13 cellular contexts compared by ENCODE assay signal in genomic region chr2:189582140-189582825, GRCh38. TPM values are rescaled to one million over a fixed set of nuclear protein-coding genes. Genes with fewer than 3 reads are reported as not detected.
DNase-seq lines count a peak whose midpoint lies in the region; ATAC-seq and TF ChIP-seq lines count a peak whose summit lies in the region.
"Had no signal": no experiment of that assay in that cellular context is flagged by ENCODE, and none has a peak within 500 bp of the region (broad histone marks: within the 10 kb centered on the region; RNA-seq: fewer than 3 reads in every experiment).

No MANE protein-coding gene starts in this region.

- H3K79me2 ChIP-seq in Loucy (ENCODE audit: insufficient read depth, low read length): peaks cover 32% of the 10 kb centered on the region

- no peak for ATAC-seq in GM18868 (IDR thresholded peaks at IDR 0.05; ENCODE audit: unreplicated experiment)

- no peaks in the 10 kb centered on the region for H3K9me3 Mint-ChIP-seq in activated CD4-positive, alpha-beta T cell treated with anti-CD3 and anti-CD28 coated beads, Interleukin-2, amount 10 ng/mL, durations not matched to agents 7 days and 5 days

- H3K27me3 Mint-ChIP-seq in activated CD4-positive, alpha-beta T cell treated with anti-CD3 and anti-CD28 coated beads, Interleukin-2, amount 10 ng/mL, durations not matched to agents 7 days and 5 days: peaks cover 31% of the 10 kb centered on the region

- TF ChIP-seq CTCF in Loucy (conservative IDR thresholded peaks at IDR 0.05; ENCODE audit: low read length) (no peak), spleen (IDR thresholded peaks at IDR 0.05 in 8 of 11, conservative IDR thresholded peaks at IDR 0.05 in 3 of 11) (no peak)

- H4K20me1 ChIP-seq in Loucy (ENCODE audit: insufficient read depth, low read length, poor library complexity, severe bottlenecking): peaks cover 28% of the 10 kb centered on the region

- no peak overlapping the region for H2AFZ ChIP-seq in Loucy (ENCODE audit: low read length)

- H3K36me3 Mint-ChIP-seq in activated CD4-positive, alpha-beta T cell treated with anti-CD3 and anti-CD28 coated beads, Interleukin-2, amount 10 ng/mL, durations not matched to agents 7 days and 5 days (ENCODE audit: low read depth): no peaks in the 10 kb centered on the region

- H3K36me3 ChIP-seq in Loucy (ENCODE audit: insufficient read depth, low read length) (no peaks in the 10 kb centered on the region), iPS-15b (ENCODE audit: control insufficient read depth, insufficient read depth, low read length) (no peaks in the 10 kb centered on the region), spleen (peaks cover 0 to 12% (median 0%) of the 10 kb centered on the region in 6 donors)

- no peaks in the 10 kb centered on the region for H3K9me2 ChIP-seq in Loucy (replicated peaks; ENCODE audit: low read depth, low read length)

- peak overlapping the region; percentile 70 for H3K4me3 Mint-ChIP-seq in activated CD4-positive, alpha-beta T cell treated with anti-CD3 and anti-CD28 coated beads, Interleukin-2, amount 10 ng/mL, durations not matched to agents 7 days and 5 days

- peak overlapping the region in 7 of 8 donors; percentile 10 to 96 (median 92) for H3K27ac ChIP-seq in spleen

- CTCF ChIA-PET in activated CD4-positive, alpha-beta T cell treated with anti-CD3 and anti-CD28 coated beads, Interleukin-2, amount 10 ng/mL, durations not matched to agents 7 days and 5 days (lab: Charles Lee): no interaction called here

- H3K4me1 ChIP-seq in Loucy (ENCODE audit: insufficient read depth, low read length, poor library complexity, severe bottlenecking) (peaks cover 55% of the 10 kb centered on the region), iPS-15b (ENCODE audit: control insufficient read depth, insufficient read depth, low read length) (peaks cover 5% of the 10 kb centered on the region), spleen (peaks cover 4 to 59% (median 26%) of the 10 kb centered on the region in 6 donors)

- H3F3A ChIP-seq in Loucy (ENCODE audit: low read depth): peaks cover 3% of the 10 kb centered on the region; the same call in 1 of the 2 replicates

- H3K9ac ChIP-seq in Loucy (ENCODE audit: low read depth, low read length, poor library complexity, severe bottlenecking) (peak overlapping the region; percentile 86), iPS-15b (ENCODE audit: low read depth, low read length) (no peak overlapping the region)

- no peak overlapping the region for H3K27ac Mint-ChIP-seq in activated CD4-positive, alpha-beta T cell treated with anti-CD3 and anti-CD28 coated beads, Interleukin-2, amount 10 ng/mL, durations not matched to agents 7 days and 5 days

- H3K4me3 ChIP-seq in Loucy (ENCODE audit: low read length, poor library complexity, severe bottlenecking): peak overlapping the region; percentile 84
- peak overlapping the region; percentile 19 for H3K4me3 ChIP-seq in iPS-15b (ENCODE audit: low read depth, low read length)
- H3K4me3 ChIP-seq in spleen: peak overlapping the region in 4 of 8 donors; percentile 55 to 84 (median 68)

- H3K9me3 ChIP-seq in Loucy (ENCODE audit: insufficient read depth, low read depth, low read length) (no peaks in the 10 kb centered on the region), iPS-15b (ENCODE audit: control insufficient read depth, insufficient read depth, low read length) (no peaks in the 10 kb centered on the region), spleen (no peaks in the 10 kb centered on the region)

- no peak for TF ChIP-seq POLR2A in spleen (IDR thresholded peaks at IDR 0.05)

- peak overlapping the region; percentile 93 for H3K4me2 ChIP-seq in Loucy (ENCODE audit: low read depth, low read length, poor library complexity, severe bottlenecking)

- intact Hi-C loops in spleen (cut with DNase I; ENCODE audit: low total_unique reads): no loop called here

- POLR2A ChIA-PET in activated CD4-positive, alpha-beta T cell treated with anti-CD3 and anti-CD28 coated beads, Interleukin-2, amount 10 ng/mL, durations not matched to agents 7 days and 5 days (lab: Charles Lee): no interaction called here

- DNase-seq in activated CD4-positive, alpha-beta T cell treated with anti-CD3 and anti-CD28 coated beads, Interleukin-2, amount 10 ng/mL, durations not matched to agents 7 days and 5 days: no peak
- no peak for DNase-seq in activated CD4-positive, alpha-beta T cell treated with anti-CD3 and anti-CD28 coated beads, Interleukin-2, amount 50 U/mL, for 4 hours
- no peak for DNase-seq in spleen
- DNase-seq in NCI-H2081 treated with DMSO at 0.1 percent for 48 hours (lab: John Stamatoyannopoulos, UW): no peak
- DNase-seq in NCI-H510A treated with DMSO at 0.1 percent for 48 hours (lab: John Stamatoyannopoulos, UW): no peak
- DNase-seq: DMS 273 treated with DMSO at 0.1 percent for 48 hours, KBM-7, midbrain, NCI-H2029, SHP77 treated with DMSO at 0.1 percent for 48 hours had no signal

- peaks cover 19% of the 10 kb centered on the region for H3K4me1 Mint-ChIP-seq in activated CD4-positive, alpha-beta T cell treated with anti-CD3 and anti-CD28 coated beads, Interleukin-2, amount 10 ng/mL, durations not matched to agents 7 days and 5 days

- H3K27me3 ChIP-seq in Loucy (ENCODE audit: insufficient read depth, low read length, poor library complexity, severe bottlenecking) (no peaks in the 10 kb centered on the region), iPS-15b (ENCODE audit: control insufficient read depth, insufficient read depth, low read length) (peaks cover 81% of the 10 kb centered on the region), spleen (replicated peaks in 1 of 7) (peaks cover 0 to 31% (median 7%) of the 10 kb centered on the region in 7 donors)

- WGBS in spleen, 5 donors: 47 to 69% (median 55%) methylated on average over 6 of the region's 6 CpGs

RNA-seq across cellular contexts. Expression of gene SLC40A1, which starts 1.7 kb away (rescaled TPM):
- total RNA-seq in activated CD4-positive, alpha-beta T cell treated with anti-CD3 and anti-CD28 coated beads, Interleukin-2, amount 10 ng/mL, durations not matched to agents 7 days and 5 days: 1 to 10 TPM; 2.6 to 3.2 TPM
- 100 to 1,000 TPM; 315 to 843 (median 492) TPM for total RNA-seq in spleen
- 100 to 1,000 TPM in 2 of 3 donors, 10 to 100 TPM in 1; 55.7 to 116 (median 102) TPM for polyA plus RNA-seq in spleen

Comparison
In these comparisons a context has a peak if more than half of its experiments do, and no peak if none do; other contexts are left out.
1. RNA of gene SLC40A1, which starts 1.7 kb away (total RNA-seq): 315 to 843 TPM in spleen; 2.6 to 3.2 TPM in activated CD4-positive, alpha-beta T cell treated with anti-CD3 and anti-CD28 coated beads, Interleukin-2, amount 10 ng/mL, durations not matched to agents 7 days and 5 days; every median in the first group is over 10 times any median in the second.